In genomic region chr1:22753396-22754083, GRCh38 we compare ENCODE assay signal across 12 cellular contexts. TPM values are rescaled to one million over a fixed set of nuclear protein-coding genes. Genes with fewer than 3 reads are reported as not detected.
DNase-seq lines count a peak whose midpoint lies in the region; ATAC-seq and TF ChIP-seq lines count a peak whose summit lies in the region.
"Had no signal": no experiment of that assay in that cellular context is flagged by ENCODE, and none has a peak within 500 bp of the region (broad histone marks: within the 10 kb centered on the region; RNA-seq: fewer than 3 reads in every experiment).

No MANE protein-coding gene starts in this region.

- H3K36me3 ChIP-seq in GM06990 (ENCODE audit: control insufficient read depth, insufficient read depth, low read length) (no peaks in the 10 kb centered on the region; the same call in 1 of the 2 replicates), testis (ENCODE audit: low read depth, missing control alignments) (no peaks in the 10 kb centered on the region)

- no peaks in the 10 kb centered on the region for H3K9me3 ChIP-seq in testis

- no peak for TF ChIP-seq POLR2A in testis (IDR thresholded peaks at IDR 0.05)

- in situ Hi-C loops in astrocyte of the spinal cord (cut with HindIII; ENCODE audit: low sequenced_read_pairs) = no loop called here

- TF ChIP-seq CTCF in GM06990 (IDR thresholded peaks at IDR 0.05; ENCODE audit: insufficient read depth, low read length, poor library complexity, severe bottlenecking) (no peak), astrocyte of the spinal cord (IDR thresholded peaks at IDR 0.05; ENCODE audit: low read depth, low read length) (no peak), testis (IDR thresholded peaks at IDR 0.05) (no peak)

- WGBS in testis, 2 donors = 57 to 62% methylated on average over 8 to 16 of the region's 16 CpGs

- intact Hi-C loops in left cardiac atrium (cut with DNase I) = no loop called here
- intact Hi-C loops in testis (cut with DNase I; ENCODE audit: low total_unique reads) = no loop called here

- no peak overlapping the region for H3K27ac ChIP-seq in testis

- H3K4me3 ChIP-seq in GM06990 (replicated peaks; ENCODE audit: low read depth, low read length) (no peak overlapping the region), astrocyte of the spinal cord (ENCODE audit: low read depth, low read length) (no peak overlapping the region), testis (no peak overlapping the region)

- peaks cover 13% of the 10 kb centered on the region for H3K4me1 ChIP-seq in testis

- peak; percentile 55 for DNase-seq in GM06990 (ENCODE audit: extremely low read depth, insufficient read length)
- peak; percentile 70 for DNase-seq in astrocyte of the spinal cord (ENCODE audit: low read depth, low spot score)
- DNase-seq in left cardiac atrium = no peak
- peak; percentile 51 for DNase-seq in testis
- no peak for DNase-seq in NCI-H82 treated with DMSO at 0.1 percent for 48 hours (lab: John Stamatoyannopoulos, UW; ENCODE audit: unreplicated experiment)
- DNase-seq in NCI-H524 treated with DMSO at 0.1 percent for 48 hours (lab: John Stamatoyannopoulos, UW) = no peak
- no peak for DNase-seq in NCI-H1092 (lab: John Stamatoyannopoulos, UW)
- DNase-seq: activated CD4-positive, CD25-positive, alpha-beta regulatory T cell; activated T-cell treated with anti-CD3 and anti-CD28 coated beads, Interleukin-2, amount 50 U/mL, for 1 hour; NCI-H2107; small intestine had no signal

- H3K27me3 ChIP-seq in GM06990 (replicated peaks; ENCODE audit: control insufficient read depth, insufficient read depth, low read length) (no peaks in the 10 kb centered on the region), testis (no peaks in the 10 kb centered on the region)

- ATAC-seq in left cardiac atrium (peak; percentile 24 to 26), HG03159 (IDR thresholded peaks at IDR 0.05; ENCODE audit: unreplicated experiment) (no peak)

RNA-seq across cellular contexts. Expression of gene EPHB2, which starts 42.9 kb away (rescaled TPM):
- total RNA-seq in left cardiac atrium = 1 to 10 TPM; 2.9 to 4.3 TPM
- total RNA-seq in testis = 1 to 10 TPM; 7.7 to 9.4 TPM
- 8.2 TPM for polyA plus RNA-seq in testis (ENCODE audit: insufficient read depth, low read depth, low replicate concordance)

Comparison
In these comparisons a context has a peak if more than half of its experiments do, and no peak if none do; other contexts are left out.
1. DNase-seq: peak in GM06990 (single experiment), astrocyte of the spinal cord (single experiment) and testis (single experiment); none in left cardiac atrium (single experiment), NCI-H82 treated with DMSO at 0.1 percent for 48 hours (single experiment), NCI-H524 treated with DMSO at 0.1 percent for 48 hours (single experiment) and NCI-H1092 (single experiment).